ENCODE assay signal across 8 cellular contexts in genomic region chr17:83083368-83084201, GRCh38. TPM values are rescaled to one million over a fixed set of nuclear protein-coding genes. Genes with fewer than 3 reads are reported as not detected.
DNase-seq lines count a peak whose midpoint lies in the region; ATAC-seq and TF ChIP-seq lines count a peak whose summit lies in the region.

No MANE protein-coding gene starts in this region.

- POLR2A ChIA-PET in CD4-positive, alpha-beta memory T cell (lab: Charles Lee; ENCODE audit: partially characterized antibody), result interaction anchor here (0.8 kb wide), 1 partner anchor 105 kb away, joined by 3 read pairs; no protein-coding TSS in a partner anchor

- TF ChIP-seq POLR2A in Peyer's patch (IDR thresholded peaks at IDR 0.05), result peak in 1 of 2 donors; percentile 31

- H3K4me1 ChIP-seq in CD4-positive, alpha-beta memory T cell (ENCODE audit: insufficient read depth, low read length), result peaks cover 25% of the 10 kb centered on the region
- peaks cover 6 to 66% (median 12%) of the 10 kb centered on the region in 4 donors for H3K4me1 ChIP-seq in Peyer's patch

- no peaks in the 10 kb centered on the region for H3K36me3 ChIP-seq in CD4-positive, alpha-beta memory T cell (ENCODE audit: insufficient read depth, low read length)
- peaks cover 0 to 29% (median 0%) of the 10 kb centered on the region in 3 donors for H3K36me3 ChIP-seq in Peyer's patch

- peaks cover 0 to 7% of the 10 kb centered on the region in 2 donors for H3K36me3 Mint-ChIP-seq in CD4-positive, alpha-beta memory T cell
- H3K36me3 Mint-ChIP-seq in activated naive CD8-positive, alpha-beta T cell treated with anti-CD3 and anti-CD28 coated beads for 36 hours, result no peaks in the 10 kb centered on the region

- peaks cover 8 to 36% (median 24%) of the 10 kb centered on the region in 4 donors for H3K4me1 Mint-ChIP-seq in CD4-positive, alpha-beta memory T cell
- peaks cover 28% of the 10 kb centered on the region for H3K4me1 Mint-ChIP-seq in activated naive CD8-positive, alpha-beta T cell treated with anti-CD3 and anti-CD28 coated beads for 36 hours

- no peak for TF ChIP-seq CTCF in Peyer's patch (IDR thresholded peaks at IDR 0.05)

- no peak overlapping the region for H3K4me3 ChIP-seq in CD4-positive, alpha-beta memory T cell (ENCODE audit: low read length in 2 of 2)
- peak overlapping the region in 2 of 4 donors; percentile 26 to 34 for H3K4me3 ChIP-seq in Peyer's patch

- CTCF ChIA-PET in CD4-positive, alpha-beta memory T cell (lab: Charles Lee; ENCODE audit: partially characterized antibody), result interaction anchor here (1.0 kb wide), 1 partner anchor 303 kb away, joined by 3 read pairs; no protein-coding TSS in a partner anchor

- peak overlapping the region in 7 of 8 donors; percentile 4 to 82 (median 68) for H3K4me3 Mint-ChIP-seq in CD4-positive, alpha-beta memory T cell
- no peak overlapping the region for H3K4me3 Mint-ChIP-seq in activated naive CD8-positive, alpha-beta T cell treated with anti-CD3 and anti-CD28 coated beads for 36 hours

- H3K27ac Mint-ChIP-seq in CD4-positive, alpha-beta memory T cell, result peak overlapping the region; percentile 10 to 94 (median 83)
- peak overlapping the region; percentile 75 for H3K27ac Mint-ChIP-seq in activated naive CD8-positive, alpha-beta T cell treated with anti-CD3 and anti-CD28 coated beads for 36 hours

- no peaks in the 10 kb centered on the region for H3K27me3 ChIP-seq in CD4-positive, alpha-beta memory T cell (ENCODE audit: insufficient read depth, low read length)
- no peaks in the 10 kb centered on the region for H3K27me3 ChIP-seq in Peyer's patch

- H3K27me3 Mint-ChIP-seq in CD4-positive, alpha-beta memory T cell, result no peaks in the 10 kb centered on the region
- H3K27me3 Mint-ChIP-seq in activated naive CD8-positive, alpha-beta T cell treated with anti-CD3 and anti-CD28 coated beads for 36 hours, result peaks cover 7% of the 10 kb centered on the region

- intact Hi-C loops in CD4-positive, alpha-beta memory T cell (cut with micrococcal nuclease), result no loop called here

- peaks cover 0 to 6% (median 0%) of the 10 kb centered on the region in 8 donors for H3K9me3 Mint-ChIP-seq in CD4-positive, alpha-beta memory T cell
- no peaks in the 10 kb centered on the region for H3K9me3 Mint-ChIP-seq in activated naive CD8-positive, alpha-beta T cell treated with anti-CD3 and anti-CD28 coated beads for 36 hours

- no peaks in the 10 kb centered on the region for H3K9me3 ChIP-seq in CD4-positive, alpha-beta memory T cell (ENCODE audit: control insufficient read depth in 1 of 2, low read length in 2 of 2)
- H3K9me3 ChIP-seq in Peyer's patch, result no peaks in the 10 kb centered on the region

- peak; percentile 29 to 80 (median 54) for DNase-seq in CD4-positive, alpha-beta memory T cell
- peak in 1 of 3 donors; percentile 66 for DNase-seq in Peyer's patch
- peak; percentile 67 for DNase-seq in activated naive CD8-positive, alpha-beta T cell treated with anti-CD3 and anti-CD28 coated beads for 36 hours
- peak; percentile 66 for DNase-seq in iPS DF 4.7 (ENCODE audit: extremely low read depth, low spot score)
- DNase-seq in stimulated activated CD4-positive, alpha-beta T cell treated with anti-CD3 and anti-CD28 coated beads, Interleukin-4, amount 100 ng/mL, for 4 hours, result peak; percentile 25 to 49
- DNase-seq in DMS 273 (lab: John Stamatoyannopoulos, UW; ENCODE audit: unreplicated experiment), result no peak
- DNase-seq in retina, result no peak

- H3K27ac ChIP-seq in CD4-positive, alpha-beta memory T cell (ENCODE audit: low read depth, low read length), result peak overlapping the region; percentile 6
- peak overlapping the region; percentile 46 to 99 (median 94) for H3K27ac ChIP-seq in Peyer's patch

- ATAC-seq in HG02852 (IDR thresholded peaks at IDR 0.05; ENCODE audit: unreplicated experiment), result no peak

RNA-seq across cellular contexts. Expression of gene METRNL, which starts 4.2 kb away (rescaled TPM):
- 1 to 10 TPM; 6.2 to 6.5 TPM for total RNA-seq in CD4-positive, alpha-beta memory T cell
- 1 to 10 TPM in 1 of 2 donors, under 1 TPM in 1; 0.67 to 1.8 TPM for polyA plus RNA-seq in CD4-positive, alpha-beta memory T cell
- 100 to 1,000 TPM in 3 of 4 donors, 10 to 100 TPM in 1; 73.4 to 170 (median 117) TPM for total RNA-seq in Peyer's patch
- 1 to 10 TPM; 4.7 to 5.9 TPM for total RNA-seq in activated naive CD8-positive, alpha-beta T cell treated with anti-CD3 and anti-CD28 coated beads for 36 hours

Comparison
In these comparisons a context has a peak if more than half of its experiments do, and no peak if none do; other contexts are left out.
1. DNase-seq: peak in CD4-positive, alpha-beta memory T cell (5 of 5), activated naive CD8-positive, alpha-beta T cell treated with anti-CD3 and anti-CD28 coated beads for 36 hours (single experiment), iPS DF 4.7 (single experiment) and stimulated activated CD4-positive, alpha-beta T cell treated with anti-CD3 and anti-CD28 coated beads, Interleukin-4, amount 100 ng/mL, for 4 hours (2 of 2); none in DMS 273 (single experiment) and retina (single experiment).
2. RNA of gene METRNL, which starts 4.2 kb away (total RNA-seq): 73.4 to 170 TPM in Peyer's patch; 6.2 to 6.5 TPM in CD4-positive, alpha-beta memory T cell and 4.7 to 5.9 TPM in activated naive CD8-positive, alpha-beta T cell treated with anti-CD3 and anti-CD28 coated beads for 36 hours; every median in the first group is over 4 times any median in the second.